9 cellular contexts compared by ENCODE assay signal in the genomic region with DNA sequence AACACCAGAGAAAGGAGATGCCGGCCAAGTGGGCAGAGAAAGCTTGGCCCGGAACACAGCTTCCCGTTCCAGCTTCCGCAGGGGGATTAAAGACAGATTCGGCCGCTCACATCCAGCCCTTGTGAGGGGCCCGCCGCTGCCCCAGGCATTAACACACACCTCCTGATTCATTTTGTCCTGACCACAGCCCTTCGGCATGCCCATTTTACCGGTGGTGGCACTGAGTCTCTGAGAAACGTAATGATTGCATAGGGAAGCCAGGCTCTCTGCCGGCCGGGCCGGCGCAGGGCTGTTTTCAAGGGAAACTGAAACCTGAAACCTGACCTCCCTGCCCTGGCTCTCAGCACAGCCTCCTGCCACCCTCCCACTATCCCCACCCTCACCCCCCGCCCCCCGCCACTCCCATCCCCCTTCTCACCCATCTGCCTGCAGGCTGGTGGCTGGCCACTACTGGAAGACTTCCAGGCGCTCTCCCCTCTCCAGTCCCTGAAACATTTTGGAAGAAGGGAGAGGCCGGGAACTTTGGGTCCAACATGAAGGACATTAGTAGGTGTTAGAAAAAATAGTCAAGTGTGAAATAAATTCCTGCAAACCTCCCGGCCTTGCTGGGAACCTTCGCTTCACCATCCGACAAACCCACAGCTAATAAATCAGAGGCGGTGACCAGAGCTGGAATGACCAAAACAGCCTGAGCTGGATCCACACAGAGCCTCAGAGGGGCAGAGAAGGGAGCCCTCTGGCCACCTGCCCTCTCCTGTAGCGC.
DNase-seq lines count a peak whose midpoint lies in the region; ATAC-seq lines count a peak whose summit lies in the region.
"Had no signal": no experiment of that assay in that cellular context is flagged by ENCODE, and none has a peak within 500 bp of the region (broad histone marks: within the 10 kb centered on the region; RNA-seq: fewer than 3 reads in every experiment).

No MANE protein-coding gene starts in this region.

- peaks cover 24% of the 10 kb centered on the region for H3K4me1 Mint-ChIP-seq in dendritic cell treated with granulocyte-macrophage colony-stimulating factor and Interleukin-4, amounts not matched to agents 40 ng/mL and 50 ng/mL, for 4 days (ENCODE audit: low read depth)

- ATAC-seq in GM19463 (IDR thresholded peaks at IDR 0.05; ENCODE audit: unreplicated experiment) (peak; percentile 93), GM19452 (IDR thresholded peaks at IDR 0.05; ENCODE audit: unreplicated experiment) (no peak)

- no peaks in the 10 kb centered on the region for H3K9me3 ChIP-seq in mucosa of stomach (ENCODE audit: control insufficient read depth, low read length)

- H3K4me1 ChIP-seq in mucosa of stomach (ENCODE audit: control insufficient read depth, insufficient read depth, low read length), result peaks cover 23% of the 10 kb centered on the region

- peak overlapping the region; percentile 75 for H3K9ac ChIP-seq in mucosa of stomach (ENCODE audit: low read length)

- no peaks in the 10 kb centered on the region for H3K27me3 ChIP-seq in mucosa of stomach (ENCODE audit: control insufficient read depth, insufficient read depth, low read length)

- peak overlapping the region; percentile 89 for H3K27ac Mint-ChIP-seq in dendritic cell treated with granulocyte-macrophage colony-stimulating factor and Interleukin-4, amounts not matched to agents 40 ng/mL and 50 ng/mL, for 4 days

- peak overlapping the region; percentile 50 for H3K4me3 ChIP-seq in mucosa of stomach (ENCODE audit: low read length)
- H3K4me3 ChIP-seq: SK-N-MC had no signal

- DNase-seq in NCI-H69 (lab: John Stamatoyannopoulos, UW) (peak; percentile 87), inferior parietal cortex (ENCODE audit: extremely low spot score) (no peak), activated gamma-delta T cell (lab: John Stamatoyannopoulos, UW) (no peak)
- no peak for DNase-seq in activated CD8-positive, alpha-beta memory T cell treated with anti-CD3 and anti-CD28 coated beads, Interleukin-2, amount 50 U/mL, for 4 hours

- H3K4me3 Mint-ChIP-seq in dendritic cell treated with granulocyte-macrophage colony-stimulating factor and Interleukin-4, amounts not matched to agents 40 ng/mL and 50 ng/mL, for 4 days, result peak overlapping the region; percentile 75

- no peaks in the 10 kb centered on the region for H3K27me3 Mint-ChIP-seq in dendritic cell treated with granulocyte-macrophage colony-stimulating factor and Interleukin-4, amounts not matched to agents 40 ng/mL and 50 ng/mL, for 4 days

- no peaks in the 10 kb centered on the region for H3K36me3 Mint-ChIP-seq in dendritic cell treated with granulocyte-macrophage colony-stimulating factor and Interleukin-4, amounts not matched to agents 40 ng/mL and 50 ng/mL, for 4 days (ENCODE audit: low read depth)

- intact Hi-C loops in dendritic cell treated with granulocyte-macrophage colony-stimulating factor and Interleukin-4, amounts not matched to agents 40 ng/mL and 50 ng/mL, for 4 days (cut with micrococcal nuclease), result no loop called here

- no peaks in the 10 kb centered on the region for H3K9me3 Mint-ChIP-seq in dendritic cell treated with granulocyte-macrophage colony-stimulating factor and Interleukin-4, amounts not matched to agents 40 ng/mL and 50 ng/mL, for 4 days

- no peaks in the 10 kb centered on the region for H3K36me3 ChIP-seq in mucosa of stomach (ENCODE audit: control insufficient read depth, insufficient read depth, low read length)
